In the genomic region with DNA sequence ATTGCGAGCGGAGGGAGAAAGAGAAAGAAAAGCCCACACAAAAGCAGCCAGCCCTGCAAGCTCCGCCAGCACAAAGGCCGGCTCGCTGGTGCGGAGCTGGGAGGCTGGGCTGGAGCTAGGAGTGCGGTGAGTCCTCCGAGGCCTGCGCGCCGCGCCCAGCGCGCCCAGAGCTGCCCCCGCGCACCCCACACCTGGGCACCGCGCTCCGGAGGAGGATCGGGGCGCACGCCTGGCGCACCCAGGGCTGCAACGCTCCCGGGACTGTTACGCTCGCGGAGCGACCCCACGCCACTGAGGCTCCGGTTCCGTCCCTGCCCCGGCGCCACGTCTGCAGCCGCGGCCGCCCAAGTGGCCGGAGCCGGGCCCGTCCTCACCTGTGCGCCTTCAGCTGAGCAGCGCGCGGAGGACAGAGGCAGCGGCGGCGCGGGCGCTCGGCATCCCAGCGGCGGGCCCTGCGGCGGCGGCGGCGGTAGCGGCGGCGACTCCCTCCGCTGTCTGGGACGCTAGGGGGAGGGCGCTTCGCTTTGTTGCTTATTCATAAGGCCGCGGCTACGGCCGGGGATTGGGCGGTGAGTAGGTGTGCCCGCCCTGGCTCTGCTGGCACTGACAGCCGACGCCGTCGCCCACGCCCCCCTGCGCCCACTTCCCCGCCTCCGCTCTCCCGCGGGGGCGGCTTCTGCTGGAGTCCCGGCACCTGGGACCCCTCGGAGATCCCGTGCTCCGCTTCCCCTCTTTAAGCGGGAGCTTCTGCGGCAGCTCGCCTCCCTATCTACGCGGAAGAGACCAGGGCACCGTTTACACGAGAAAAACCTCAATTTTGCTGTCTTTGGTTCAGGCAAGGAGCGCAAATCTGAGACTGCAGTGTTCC, we compare ENCODE assay signal across 8 cellular contexts.
DNase-seq lines count a peak whose midpoint lies in the region; ATAC-seq, FAIRE-seq and TF ChIP-seq lines count a peak whose summit lies in the region.

A gene with protein sequence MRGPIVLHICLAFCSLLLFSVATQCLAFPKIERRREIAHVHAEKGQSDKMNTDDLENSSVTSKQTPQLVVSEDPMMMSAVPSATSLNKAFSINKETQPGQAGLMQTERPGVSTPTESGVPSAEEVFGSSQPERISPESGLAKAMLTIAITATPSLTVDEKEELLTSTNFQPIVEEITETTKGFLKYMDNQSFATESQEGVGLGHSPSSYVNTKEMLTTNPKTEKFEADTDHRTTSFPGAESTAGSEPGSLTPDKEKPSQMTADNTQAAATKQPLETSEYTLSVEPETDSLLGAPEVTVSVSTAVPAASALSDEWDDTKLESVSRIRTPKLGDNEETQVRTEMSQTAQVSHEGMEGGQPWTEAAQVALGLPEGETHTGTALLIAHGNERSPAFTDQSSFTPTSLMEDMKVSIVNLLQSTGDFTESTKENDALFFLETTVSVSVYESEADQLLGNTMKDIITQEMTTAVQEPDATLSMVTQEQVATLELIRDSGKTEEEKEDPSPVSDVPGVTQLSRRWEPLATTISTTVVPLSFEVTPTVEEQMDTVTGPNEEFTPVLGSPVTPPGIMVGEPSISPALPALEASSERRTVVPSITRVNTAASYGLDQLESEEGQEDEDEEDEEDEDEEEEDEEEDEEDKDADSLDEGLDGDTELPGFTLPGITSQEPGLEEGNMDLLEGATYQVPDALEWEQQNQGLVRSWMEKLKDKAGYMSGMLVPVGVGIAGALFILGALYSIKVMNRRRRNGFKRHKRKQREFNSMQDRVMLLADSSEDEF (minus strand): TSS at position 513 of the 868 bp plus-strand sequence. CDS start 12,855 bp downstream, outside the sequence.

- H3K27ac ChIP-seq in brain microvascular endothelial cell: no peak within 1 kb of the TSS

- H3K36me3 ChIP-seq in brain microvascular endothelial cell (replicated peaks): no peaks in the 10 kb centered on the region
- no peaks in the 10 kb centered on the region for H3K36me3 ChIP-seq in iPS-15b (ENCODE audit: control insufficient read depth, insufficient read depth, low read length)

- peak; percentile 59 for FAIRE-seq in GM18507 (lab: Jason Lieb, UNC)

- peaks cover 8% of the 10 kb centered on the region for H3K4me1 ChIP-seq in iPS-15b (ENCODE audit: control insufficient read depth, insufficient read depth, low read length)

- DNase-seq in GM18507 (ENCODE audit: extremely low spot score, insufficient read length, low read depth) (peak; percentile 43), NCI-H2029 treated with DMSO at 0.1 percent for 48 hours (lab: John Stamatoyannopoulos, UW) (peak; percentile 51), UCSD-AML1 (lab: John Stamatoyannopoulos, UW; ENCODE audit: unreplicated experiment) (peak; percentile 60), brain microvascular endothelial cell (peak; percentile 61), skeletal muscle cell (ENCODE audit: low read depth) (no peak), GF-D8 (lab: John Stamatoyannopoulos, UW) (no peak)

- H3K4me3 ChIP-seq in brain microvascular endothelial cell (ENCODE audit: low read depth, low read length): peak within 1 kb of the TSS; percentile 73
- H3K4me3 ChIP-seq in iPS-15b (ENCODE audit: low read depth, low read length): peak within 1 kb of the TSS; percentile 82
- peak within 1 kb of the TSS; percentile 78 for H3K4me3 ChIP-seq in skeletal muscle cell (ENCODE audit: low read depth, low read length)

- in situ Hi-C loops in brain microvascular endothelial cell (cut with HindIII; ENCODE audit: low pct_ligation_motif_present, low sequenced_read_pairs): no loop called here

- H3K9ac ChIP-seq in iPS-15b (ENCODE audit: low read depth, low read length): peak within 1 kb of the TSS; percentile 4

- TF ChIP-seq CTCF in brain microvascular endothelial cell (IDR thresholded peaks at IDR 0.05; ENCODE audit: low read depth, low read length, missing control alignments): no peak

- ATAC-seq in HG02973 (IDR thresholded peaks at IDR 0.05; ENCODE audit: unreplicated experiment): peak; percentile 88

- no peaks in the 10 kb centered on the region for H3K9me3 ChIP-seq in iPS-15b (ENCODE audit: control insufficient read depth, insufficient read depth, low read length)

- H3K27me3 ChIP-seq in brain microvascular endothelial cell (replicated peaks) (peaks cover 24% of the 10 kb centered on the region), iPS-15b (ENCODE audit: control insufficient read depth, insufficient read depth, low read length) (peaks cover 39% of the 10 kb centered on the region)

Comparison
In these comparisons a context has a peak if more than half of its experiments do, and no peak if none do; other contexts are left out.
1. DNase-seq: peak in GM18507 (single experiment), NCI-H2029 treated with DMSO at 0.1 percent for 48 hours (single experiment), UCSD-AML1 (single experiment) and brain microvascular endothelial cell (single experiment); none in skeletal muscle cell (single experiment) and GF-D8 (single experiment).
2. Peak in every context shown above with its lines, with median percentiles within 50 percentile points of each other: H3K4me3 ChIP-seq.